11 cellular contexts compared by ENCODE assay signal in genomic region chr6:106069478-106069877, GRCh38. TPM values are rescaled to one million over a fixed set of nuclear protein-coding genes. Genes with fewer than 3 reads are reported as not detected.
DNase-seq lines count a peak whose midpoint lies in the region; ATAC-seq and TF ChIP-seq lines count a peak whose summit lies in the region.
"Had no signal": no experiment of that assay in that cellular context is flagged by ENCODE, and none has a peak within 500 bp of the region (broad histone marks: within the 10 kb centered on the region; RNA-seq: fewer than 3 reads in every experiment).

No MANE protein-coding gene starts in this region.

- H3K27me3 ChIP-seq in AG04450 (ENCODE audit: control insufficient read depth, insufficient read depth, low read length) (no peaks in the 10 kb centered on the region), MG63 (no peaks in the 10 kb centered on the region)

- no peak overlapping the region for H3K27ac ChIP-seq in AG04450 (ENCODE audit: low read depth, low read length)

- POLR2A ChIA-PET in AG04450 (lab: Yijun Ruan, JAX), result no interaction called here

- intact Hi-C loops in activated CD4-positive, alpha-beta T cell treated with anti-CD3 and anti-CD28 coated beads, Interleukin-2, amount 10 ng/mL, durations not matched to agents 24 days and 14 days (cut with micrococcal nuclease), result no loop called here

- DNase-seq in AG04450 (ENCODE audit: low read depth, low spot score) (peak; percentile 76), MG63 (peak; percentile 63), SK-MEL-5 (ENCODE audit: low read depth, low spot score) (peak; percentile 57), foreskin fibroblast (peak; percentile 76 to 90), MV-4-11 (lab: John Stamatoyannopoulos, UW) (no peak), islet precursor cell (no peak)
- no peak for DNase-seq in activated CD4-positive, alpha-beta T cell treated with anti-CD3 and anti-CD28 coated beads, Interleukin-2, amount 10 ng/mL, durations not matched to agents 24 days and 14 days
- DNase-seq: CD4-positive, alpha-beta T cell; foreskin melanocyte; right cardiac atrium had no signal

- no peaks in the 10 kb centered on the region for H3K36me3 ChIP-seq in MG63

- H3K4me3 Mint-ChIP-seq in stimulated activated memory B cell treated with anti-CD40 and anti-IgM and Interleukin-4, amounts not matched to agents 10 μg/mL and 1 μg/mL and 100 μg/mL, for 72 hours, result no peak overlapping the region
- no peak overlapping the region for H3K4me3 Mint-ChIP-seq in activated CD4-positive, alpha-beta T cell treated with anti-CD3 and anti-CD28 coated beads, Interleukin-2, amount 10 ng/mL, durations not matched to agents 24 days and 14 days
- H3K4me3 Mint-ChIP-seq: CD4-positive, alpha-beta T cell had no signal

- TF ChIP-seq CTCF in AG04450 (IDR thresholded peaks at IDR 0.05; ENCODE audit: low read depth, low read length) (no peak), foreskin fibroblast (IDR thresholded peaks at IDR 0.05; ENCODE audit: low read depth, low read length) (no peak)

- no peaks in the 10 kb centered on the region for H3K9me3 Mint-ChIP-seq in stimulated activated memory B cell treated with anti-CD40 and anti-IgM and Interleukin-4, amounts not matched to agents 10 μg/mL and 1 μg/mL and 100 μg/mL, for 72 hours
- no peaks in the 10 kb centered on the region for H3K9me3 Mint-ChIP-seq in activated CD4-positive, alpha-beta T cell treated with anti-CD3 and anti-CD28 coated beads, Interleukin-2, amount 10 ng/mL, durations not matched to agents 24 days and 14 days
- H3K9me3 Mint-ChIP-seq: CD4-positive, alpha-beta T cell had no signal

- CTCF ChIA-PET in AG04450 (lab: Charles Lee), result interaction anchor here (1.0 kb wide), 1 partner anchor 154 kb away, joined by 8 read pairs; no protein-coding TSS in a partner anchor

- no peaks in the 10 kb centered on the region for H3K27me3 Mint-ChIP-seq in stimulated activated memory B cell treated with anti-CD40 and anti-IgM and Interleukin-4, amounts not matched to agents 10 μg/mL and 1 μg/mL and 100 μg/mL, for 72 hours
- peaks cover 19% of the 10 kb centered on the region for H3K27me3 Mint-ChIP-seq in activated CD4-positive, alpha-beta T cell treated with anti-CD3 and anti-CD28 coated beads, Interleukin-2, amount 10 ng/mL, durations not matched to agents 24 days and 14 days
- H3K27me3 Mint-ChIP-seq: CD4-positive, alpha-beta T cell had no signal

- H3K36me3 Mint-ChIP-seq in stimulated activated memory B cell treated with anti-CD40 and anti-IgM and Interleukin-4, amounts not matched to agents 10 μg/mL and 1 μg/mL and 100 μg/mL, for 72 hours, result no peaks in the 10 kb centered on the region
- no peaks in the 10 kb centered on the region for H3K36me3 Mint-ChIP-seq in activated CD4-positive, alpha-beta T cell treated with anti-CD3 and anti-CD28 coated beads, Interleukin-2, amount 10 ng/mL, durations not matched to agents 24 days and 14 days (ENCODE audit: low read depth)

- no peak overlapping the region for H3K27ac Mint-ChIP-seq in stimulated activated memory B cell treated with anti-CD40 and anti-IgM and Interleukin-4, amounts not matched to agents 10 μg/mL and 1 μg/mL and 100 μg/mL, for 72 hours
- no peak overlapping the region for H3K27ac Mint-ChIP-seq in activated CD4-positive, alpha-beta T cell treated with anti-CD3 and anti-CD28 coated beads, Interleukin-2, amount 10 ng/mL, durations not matched to agents 24 days and 14 days
- H3K27ac Mint-ChIP-seq: CD4-positive, alpha-beta T cell had no signal

- in situ Hi-C loops in SK-MEL-5 (cut with HindIII; ENCODE audit: low pct_unique_long_range_greater_than_20kb, low sequenced_read_pairs), result no loop called here

- peaks cover 6% of the 10 kb centered on the region for H3K4me1 Mint-ChIP-seq in stimulated activated memory B cell treated with anti-CD40 and anti-IgM and Interleukin-4, amounts not matched to agents 10 μg/mL and 1 μg/mL and 100 μg/mL, for 72 hours
- peaks cover 5% of the 10 kb centered on the region for H3K4me1 Mint-ChIP-seq in activated CD4-positive, alpha-beta T cell treated with anti-CD3 and anti-CD28 coated beads, Interleukin-2, amount 10 ng/mL, durations not matched to agents 24 days and 14 days

- H3K9me3 ChIP-seq in AG04450 (ENCODE audit: control insufficient read depth, insufficient read depth, low read length), result no peaks in the 10 kb centered on the region
- no peaks in the 10 kb centered on the region for H3K9me3 ChIP-seq in MG63

- ATAC-seq in stimulated activated memory B cell treated with anti-CD40 and anti-IgM and Interleukin-4, amounts not matched to agents 10 μg/mL and 1 μg/mL and 100 μg/mL, for 72 hours, result no peak
- ATAC-seq: right cardiac atrium had no signal

- H3K4me3 ChIP-seq in AG04450 (ENCODE audit: low read depth, low read length) (no peak overlapping the region), MG63 (no peak overlapping the region), foreskin fibroblast (ENCODE audit: low read depth in 1 of 2, low read length in 2 of 2) (no peak overlapping the region)

RNA-seq across cellular contexts. Expression of gene PRDM1, which starts 16.7 kb away (rescaled TPM):
- 3.4 and 3.7 TPM in 2 replicates for polyA plus RNA-seq in AG04450 (2011; rRNA removed)
- polyA minus RNA-seq in AG04450 (2011; rRNA and poly(A)+ RNA removed), result 9.1 TPM in 2 replicates
- total RNA-seq in MG63 (2014; rRNA removed; shearing (Covaris generic); ENCODE audit: low replicate concordance), result not detected in 2 replicates
- 0.08 and 0.16 TPM in 2 replicates for total RNA-seq in SK-MEL-5 (2014; rRNA removed; shearing (Covaris generic))
- polyA plus RNA-seq in SK-MEL-5 (2015; cell fraction: cytosol; rRNA removed), result 0.23 and 0.33 TPM in 2 replicates
- polyA plus RNA-seq in SK-MEL-5 (2015; cell fraction: nucleus; rRNA removed), result 0.26 TPM in 1 of 2 replicates, not detected in the other
- total RNA-seq in activated CD4-positive, alpha-beta T cell treated with anti-CD3 and anti-CD28 coated beads, Interleukin-2, amount 10 ng/mL, durations not matched to agents 24 days and 14 days, result 35.9 and 37.4 TPM in 2 replicates

Comparison
In these comparisons a context has a peak if more than half of its experiments do, and no peak if none do; other contexts are left out.
1. DNase-seq: peak in AG04450 (single experiment), MG63 (single experiment), SK-MEL-5 (single experiment) and foreskin fibroblast (2 of 2); none in MV-4-11 (single experiment), islet precursor cell (single experiment) and activated CD4-positive, alpha-beta T cell treated with anti-CD3 and anti-CD28 coated beads, Interleukin-2, amount 10 ng/mL, durations not matched to agents 24 days and 14 days (single experiment).
2. RNA of gene PRDM1, which starts 16.7 kb away (total RNA-seq): 35.9 to 37.4 TPM in activated CD4-positive, alpha-beta T cell treated with anti-CD3 and anti-CD28 coated beads, Interleukin-2, amount 10 ng/mL, durations not matched to agents 24 days and 14 days; 0.08 to 0.16 TPM in SK-MEL-5 and not detected in MG63; every median in the first group is over 10 times any median in the second.